ENCODE assay signal across 8 cellular contexts in the genomic region with DNA sequence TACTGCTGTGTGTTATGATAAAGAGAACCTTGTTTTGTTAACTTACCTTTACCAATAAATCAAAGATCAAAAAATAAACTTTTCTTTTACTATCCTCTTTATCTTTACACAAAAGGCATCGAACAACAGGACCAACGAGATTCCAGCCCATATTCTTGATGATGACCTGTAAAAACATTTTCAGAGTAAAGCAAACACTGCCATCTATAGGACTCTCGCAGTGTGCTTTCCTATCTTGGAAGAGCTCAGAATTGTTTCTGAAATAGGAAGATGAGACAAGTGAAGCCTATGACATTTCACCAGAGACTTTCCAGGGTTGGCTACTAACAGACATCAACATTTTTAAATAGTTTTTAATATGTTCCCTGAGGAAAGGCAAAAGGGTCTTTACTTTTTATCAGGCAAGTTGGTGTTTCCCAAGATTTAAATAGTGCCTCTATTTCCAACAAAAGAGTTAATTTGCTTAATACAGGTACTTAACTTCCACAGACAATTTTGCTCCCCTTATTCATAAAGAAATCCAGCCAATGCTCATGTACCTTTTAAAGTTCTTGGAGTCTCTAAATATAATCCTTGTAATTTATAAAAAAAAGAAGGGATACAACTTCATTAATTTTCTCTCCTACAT. TPM values are rescaled to one million over a fixed set of nuclear protein-coding genes. Genes with fewer than 3 reads are reported as not detected.
DNase-seq lines count a peak whose midpoint lies in the region; ATAC-seq and TF ChIP-seq lines count a peak whose summit lies in the region.

No MANE protein-coding gene starts in this region.

- no peaks in the 10 kb centered on the region for H3K27me3 ChIP-seq in lower lobe of right lung (ENCODE audit: low read depth)

- no peak for TF ChIP-seq POLR2A in GM18505 (IDR thresholded peaks at IDR 0.05; ENCODE audit: borderline replicate concordance, extremely low read depth, insufficient read depth, insufficient read length)

- ATAC-seq in lower lobe of right lung (peak in 1 of 2 donors; percentile 33), GM18505 (IDR thresholded peaks at IDR 0.05; ENCODE audit: unreplicated experiment) (no peak)

- H3K4me1 ChIP-seq in lower lobe of right lung, result no peaks in the 10 kb centered on the region

- H3K27ac ChIP-seq in lower lobe of right lung, result no peak overlapping the region

- intact Hi-C loops in lower lobe of right lung (cut with DNase I), result no loop called here

- DNase-seq in COLO668 (lab: John Stamatoyannopoulos, UW; ENCODE audit: unreplicated experiment) (peak; percentile 12), HEK293T (ENCODE audit: extremely low spot score) (peak; percentile 50), NCI-H748 treated with DMSO at 0.1 percent for 48 hours (lab: John Stamatoyannopoulos, UW) (peak; percentile 42), lower lobe of right lung (no peak), NCI-H2029 treated with DMSO at 0.1 percent for 48 hours (lab: John Stamatoyannopoulos, UW) (no peak)
- peak; percentile 2 for DNase-seq in central memory CD4-positive, alpha-beta T cell
- DNase-seq in stimulated activated CD4-positive, alpha-beta T cell treated with anti-CD3 and anti-CD28 coated beads, Interleukin-4, amount 100 ng/mL, for 24 hours, result no peak

- no peaks in the 10 kb centered on the region for H3K9me3 ChIP-seq in lower lobe of right lung

- H3K36me3 ChIP-seq in lower lobe of right lung, result peaks cover 41% of the 10 kb centered on the region

- POLR2A ChIA-PET in HEK293T (lab: Yijun Ruan, JAX), result interaction anchor here (0.7 to 0.9 kb wide), 2 partner anchors 9 to 790 kb away, joined by 3 to 5 read pairs; no protein-coding TSS in a partner anchor

- peak; percentile 62 for TF ChIP-seq CTCF in lower lobe of right lung (IDR thresholded peaks at IDR 0.05)

- CTCF ChIA-PET in HEK293T (lab: Yijun Ruan, JAX), result interaction anchor here (0.5 to 1.8 kb wide), 10 partner anchors 12 to 778 kb away, joined by 3 to 19 read pairs (median 3); no protein-coding TSS in a partner anchor

- H3K4me3 ChIP-seq in lower lobe of right lung, result no peak overlapping the region

TF ChIP-seq in HEK293T, 16 proteins besides CTCF, POLR2A, EP300 and RAD21:
- TF ChIP-seq SP1 (IDR thresholded peaks at IDR 0.05), result no peak
- TF ChIP-seq FOXM1 (IDR thresholded peaks at IDR 0.05; ENCODE audit: borderline replicate concordance), result no peak
- no peak for TF ChIP-seq ZNF384 (IDR thresholded peaks at IDR 0.05)
- no peak for TF ChIP-seq TARDBP (IDR thresholded peaks at IDR 0.05)
- no peak for TF ChIP-seq L3MBTL2 (conservative IDR thresholded peaks at IDR 0.05)
- TF ChIP-seq HDGF (IDR thresholded peaks at IDR 0.05; ENCODE audit: borderline replicate concordance), result no peak
- no peak for TF ChIP-seq LEF1 (IDR thresholded peaks at IDR 0.05; ENCODE audit: borderline replicate concordance)
- TF ChIP-seq ELF4 (IDR thresholded peaks at IDR 0.05), result no peak
- TF ChIP-seq BHLHE40 (IDR thresholded peaks at IDR 0.05; ENCODE audit: borderline replicate concordance), result no peak
- TF ChIP-seq SUZ12 (IDR thresholded peaks at IDR 0.05), result no peak
- no peak for TF ChIP-seq CTBP1 (IDR thresholded peaks at IDR 0.05; ENCODE audit: borderline replicate concordance)
- no peak for TF ChIP-seq FOXK2 (IDR thresholded peaks at IDR 0.05)

RNA-seq across cellular contexts. Expression of a gene that starts 7.3 kb away (rescaled TPM):
- total RNA-seq in lower lobe of right lung, result 6.5 TPM

RNA-seq across cellular contexts. Expression of a gene that starts 7.4 kb away (rescaled TPM):
- 20.0 TPM for total RNA-seq in lower lobe of right lung

Comparison
In these comparisons a context has a peak if more than half of its experiments do, and no peak if none do; other contexts are left out.
1. DNase-seq: peak in COLO668 (single experiment), HEK293T (single experiment), NCI-H748 treated with DMSO at 0.1 percent for 48 hours (single experiment) and central memory CD4-positive, alpha-beta T cell (single experiment); none in lower lobe of right lung (single experiment), NCI-H2029 treated with DMSO at 0.1 percent for 48 hours (single experiment) and stimulated activated CD4-positive, alpha-beta T cell treated with anti-CD3 and anti-CD28 coated beads, Interleukin-4, amount 100 ng/mL, for 24 hours (single experiment).